17 cellular contexts compared by ENCODE assay signal in genomic region chr2:24451805-24452498, GRCh38.
"Had no signal": no experiment of that assay in that cellular context is flagged by ENCODE, and none has a peak within 500 bp of the region (broad histone marks: within the 10 kb centered on the region; RNA-seq: fewer than 3 reads in every experiment).

No MANE protein-coding gene starts in this region.

- ATAC-seq: activated CD4-positive, CD25-positive, alpha-beta regulatory T cell treated with anti-CD3 and anti-CD28 coated beads, Interleukin-2, amount 50 U/mL, for 24 hours; activated CD8-positive, alpha-beta memory T cell treated with anti-CD3 and anti-CD28 coated beads, Interleukin-2, amount 10 ng/mL, durations not matched to agents 7 days and 5 days had no signal

- H3K27me3 ChIP-seq: dorsolateral prefrontal cortex had no signal

- DNase-seq: activated CD4-positive, alpha-beta T cell treated with anti-CD3 and anti-CD28 coated beads, Interleukin-2, amount 50 U/mL, for 4 hours; activated CD8-positive, alpha-beta memory T cell treated with anti-CD3 and anti-CD28 coated beads, Interleukin-2, amount 10 ng/mL, durations not matched to agents 7 days and 5 days; activated effector memory CD4-positive, alpha-beta T cell treated with anti-CD3 and anti-CD28 coated beads, Interleukin-2, amount 50 U/mL, for 16 hours; activated naive CD8-positive, alpha-beta T cell treated with anti-CD3 and anti-CD28 coated beads for 36 hours; activated T-cell treated with anti-CD3 and anti-CD28 coated beads, Interleukin-2, amount 50 U/mL, for 24 hours; anterior cingulate cortex; dorsolateral prefrontal cortex; foreskin melanocyte; head of caudate nucleus; midbrain; naive B cell; posterior cingulate gyrus; stimulated activated CD4-positive, alpha-beta T cell treated with anti-CD3 and anti-CD28 coated beads, Interleukin-2, amount 100 ng/mL, for 24 hours; stimulated activated naive CD4-positive, alpha-beta T cell; SW 1271; trophoblast cell had no signal
